In the genomic region with DNA sequence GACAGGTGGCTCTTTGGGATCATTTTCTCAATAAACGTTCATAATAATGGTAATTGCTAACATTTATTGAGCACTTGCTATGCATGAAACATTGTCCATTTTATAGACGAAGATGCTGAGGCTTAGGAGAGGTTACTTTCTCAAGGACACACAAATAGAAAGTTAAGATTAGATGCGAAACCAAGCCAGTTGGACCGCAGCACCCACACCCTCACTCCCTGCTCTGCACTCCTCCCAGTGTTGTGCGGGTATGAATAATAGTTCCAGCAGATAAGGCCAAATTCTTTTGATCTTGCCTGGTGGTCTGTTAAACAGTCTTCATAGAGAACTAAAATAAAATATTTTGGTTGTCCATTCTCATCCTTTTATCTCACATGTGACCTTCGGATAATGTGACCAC, we compare ENCODE assay signal across 24 cellular contexts.
"Had no signal": no experiment of that assay in that cellular context is flagged by ENCODE, and none has a peak within 500 bp of the region (broad histone marks: within the 10 kb centered on the region; RNA-seq: fewer than 3 reads in every experiment).

No MANE protein-coding gene starts in this region.

- H3K4me1 ChIP-seq: colonic mucosa, esophagus muscularis mucosa, esophagus squamous epithelium, foreskin keratinocyte, gastrocnemius medialis, gastroesophageal sphincter, heart left ventricle, heart right ventricle had no signal

- H3K36me3 ChIP-seq: colonic mucosa, esophagus muscularis mucosa, esophagus squamous epithelium, gastrocnemius medialis, gastroesophageal sphincter, heart left ventricle, heart right ventricle had no signal

- H3K4me3 ChIP-seq: colonic mucosa, coronary artery, dorsolateral prefrontal cortex, esophagus muscularis mucosa, esophagus squamous epithelium, gastrocnemius medialis, gastroesophageal sphincter, heart left ventricle, heart right ventricle had no signal

- H3K9me3 ChIP-seq: colonic mucosa, esophagus muscularis mucosa, esophagus squamous epithelium, gastrocnemius medialis, gastroesophageal sphincter, heart left ventricle, heart right ventricle had no signal

- H3K27ac ChIP-seq: colonic mucosa, coronary artery, dorsolateral prefrontal cortex, epithelial cell of prostate, esophagus muscularis mucosa, esophagus squamous epithelium, foreskin keratinocyte, gastrocnemius medialis, gastroesophageal sphincter, heart left ventricle, heart right ventricle had no signal

- DNase-seq: colonic mucosa; cortex of kidney; dermis blood vessel endothelial cell; dorsolateral prefrontal cortex; effector CD4-positive, alpha-beta T cell; effector CD8-positive, alpha-beta T cell; effector memory CD4-positive, alpha-beta T cell; effector memory CD8-positive, alpha-beta T cell; endodermal cell; erythroblast; esophagus squamous epithelium; foreskin fibroblast; foreskin keratinocyte; foreskin melanocyte; gastrocnemius medialis; glutamatergic neuron; head of caudate nucleus; heart left ventricle; heart right ventricle had no signal

- ATAC-seq: effector memory CD8-positive, alpha-beta T cell; esophagus mucosa; foreskin keratinocyte; gastrocnemius medialis; gastroesophageal sphincter; heart left ventricle; heart right ventricle had no signal

- H3K27me3 ChIP-seq: colonic mucosa, dorsolateral prefrontal cortex, esophagus muscularis mucosa, esophagus squamous epithelium, foreskin keratinocyte, gastrocnemius medialis, gastroesophageal sphincter, heart left ventricle had no signal
